ENCODE assay signal across 23 cellular contexts in the genomic region with DNA sequence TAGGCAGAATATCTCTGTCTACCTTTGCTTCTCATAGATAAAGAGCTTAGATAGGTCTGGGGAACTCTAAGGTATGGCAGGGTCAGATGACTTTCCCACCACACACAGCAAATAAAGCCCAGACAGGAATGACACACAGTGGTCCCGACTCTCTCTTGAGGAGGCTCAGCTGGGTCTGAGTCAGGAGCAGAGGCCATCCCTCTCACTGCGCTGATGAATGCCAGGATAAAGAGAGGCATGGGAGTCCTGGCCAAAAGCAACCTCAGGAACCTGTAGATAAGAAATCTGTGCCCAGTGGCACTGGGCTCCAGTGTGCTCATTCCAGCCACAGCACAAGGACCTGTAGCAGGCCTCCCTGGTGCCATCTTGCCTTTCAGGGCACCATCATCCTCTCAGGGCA.
"Had no signal": no experiment of that assay in that cellular context is flagged by ENCODE, and none has a peak within 500 bp of the region (broad histone marks: within the 10 kb centered on the region; RNA-seq: fewer than 3 reads in every experiment).

No MANE protein-coding gene starts in this region.

- ATAC-seq: left cardiac atrium; left lung; naive thymus-derived CD8-positive, alpha-beta T cell; pancreas; right lobe of liver had no signal

- H3K27ac ChIP-seq: dorsolateral prefrontal cortex, esophagus squamous epithelium, left lung, neutrophil, right lobe of liver, stomach, thyroid gland had no signal

- H3K4me1 ChIP-seq: left lung, right lobe of liver had no signal

- H3K27me3 ChIP-seq: left lung, pancreas, right lobe of liver, stomach, thyroid gland had no signal

- H3K9me3 ChIP-seq: esophagus squamous epithelium, left lung, neutrophil, pancreas, right lobe of liver, stomach, thyroid gland had no signal

- H3K36me3 ChIP-seq: esophagus squamous epithelium, left lung, neutrophil, pancreas, right lobe of liver, stomach, thyroid gland had no signal

- DNase-seq: central memory CD4-positive, alpha-beta T cell; dorsolateral prefrontal cortex; effector CD8-positive, alpha-beta T cell; esophagus squamous epithelium; foreskin melanocyte; kidney; left cardiac atrium; left lung; mesendoderm; naive thymus-derived CD8-positive, alpha-beta T cell; pancreas; right lobe of liver; small intestine; stimulated activated CD4-positive, alpha-beta T cell treated with anti-CD3 and anti-CD28 coated beads, Interleukin-12 subunit alpha, Interleukin-12 subunit beta, amount 100 ng/mL, for 4 hours; stimulated activated CD4-positive, alpha-beta T cell treated with anti-CD3 and anti-CD28 coated beads, Interleukin-1b, Interleukin-23, amount 100 ng/mL, for 48 hours; stimulated activated CD4-positive, alpha-beta T cell treated with anti-CD3 and anti-CD28 coated beads, Interleukin-4, amount 100 ng/mL, for 1 hour; stimulated activated CD8-positive, alpha-beta memory T cell treated with anti-CD3 and anti-CD28 coated beads, Interleukin-4, amount 100 ng/mL, for 48 hours; stimulated activated naive CD4-positive, alpha-beta T cell treated with Interleukin-2 at 50 U/mL for 16 hours; stomach; thyroid gland had no signal

- H3K4me3 ChIP-seq: dorsolateral prefrontal cortex, esophagus squamous epithelium, left lung, pancreas, right lobe of liver, stomach, thyroid gland had no signal

- FAIRE-seq: colon, endothelial cell of umbilical vein, kidney, pancreas, small intestine had no signal
